Comparison of ENCODE assay signal across 9 cellular contexts in the genomic region with DNA sequence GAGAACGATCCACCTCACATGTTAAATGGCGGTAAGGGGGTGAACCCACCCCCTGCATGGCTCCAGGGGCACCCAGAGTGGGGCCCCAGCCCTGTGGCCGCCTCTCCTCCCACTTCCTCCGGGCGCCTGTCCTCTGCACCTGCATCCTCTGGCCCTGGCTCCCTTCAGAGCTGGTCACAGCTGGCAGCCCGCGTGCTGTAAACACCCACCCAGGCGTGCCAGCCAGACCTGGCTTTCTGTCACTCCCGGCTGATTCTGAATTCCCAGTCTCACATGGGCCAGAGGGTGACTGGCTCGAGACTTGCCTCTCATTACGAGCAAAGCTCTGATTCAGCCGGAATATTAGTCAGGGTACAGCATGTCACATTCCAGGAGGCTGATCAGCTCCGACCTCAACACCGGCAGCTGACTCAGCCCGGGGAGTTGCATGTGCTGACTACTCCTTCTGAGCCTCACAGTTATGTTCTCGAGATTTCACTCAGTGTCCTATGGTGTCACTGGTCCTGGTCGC.
DNase-seq lines count a peak whose midpoint lies in the region; ATAC-seq and TF ChIP-seq lines count a peak whose summit lies in the region.
"Had no signal": no experiment of that assay in that cellular context is flagged by ENCODE, and none has a peak within 500 bp of the region (broad histone marks: within the 10 kb centered on the region; RNA-seq: fewer than 3 reads in every experiment).

No MANE protein-coding gene starts in this region.

- no peaks in the 10 kb centered on the region for H3F3A ChIP-seq in Loucy (ENCODE audit: low read depth)

- H3K9me3 Mint-ChIP-seq in activated naive CD8-positive, alpha-beta T cell treated with anti-CD3 and anti-CD28 coated beads for 36 hours = peaks cover 27% of the 10 kb centered on the region

- H3K27ac ChIP-seq in left ventricle myocardium inferior (replicated peaks) (peak overlapping the region; percentile 85), sigmoid colon (peak overlapping the region in 3 of 4 donors; percentile 49 to 82 (median 72))
- H3K27ac ChIP-seq: VCaP had no signal

- H3K4me3 Mint-ChIP-seq in activated naive CD8-positive, alpha-beta T cell treated with anti-CD3 and anti-CD28 coated beads for 36 hours = no peak overlapping the region

- 43 to 53% methylated on average over 17 of the region's 17 CpGs for WGBS in sigmoid colon, 2 donors

- H3K4me3 ChIP-seq in GM06990 (replicated peaks; ENCODE audit: low read depth, low read length) (no peak overlapping the region), Loucy (ENCODE audit: low read length, poor library complexity, severe bottlenecking) (no peak overlapping the region), left ventricle myocardium inferior (no peak overlapping the region), sigmoid colon (no peak overlapping the region)

- H3K9ac ChIP-seq in Loucy (ENCODE audit: low read depth, low read length, poor library complexity, severe bottlenecking) = no peak overlapping the region

- H4K20me1 ChIP-seq in Loucy (ENCODE audit: insufficient read depth, low read length, poor library complexity, severe bottlenecking) = no peaks in the 10 kb centered on the region

- H3K27me3 ChIP-seq in GM06990 (replicated peaks; ENCODE audit: control insufficient read depth, insufficient read depth, low read length) (no peaks in the 10 kb centered on the region), Loucy (ENCODE audit: insufficient read depth, low read length, poor library complexity, severe bottlenecking) (no peaks in the 10 kb centered on the region), left ventricle myocardium inferior (ENCODE audit: low read depth) (no peaks in the 10 kb centered on the region), sigmoid colon (no peaks in the 10 kb centered on the region)

- H3K27ac Mint-ChIP-seq in activated naive CD8-positive, alpha-beta T cell treated with anti-CD3 and anti-CD28 coated beads for 36 hours = peak overlapping the region; percentile 70

- DNase-seq in GM06990 (ENCODE audit: extremely low read depth, insufficient read length) (peak; percentile 72), left ventricle myocardium inferior (peak; percentile 77), sigmoid colon (peak; percentile 84), middle frontal gyrus (ENCODE audit: extremely low spot score, low spot score) (no peak)
- DNase-seq in activated naive CD8-positive, alpha-beta T cell treated with anti-CD3 and anti-CD28 coated beads for 36 hours = no peak

- H3K79me2 ChIP-seq in Loucy (ENCODE audit: insufficient read depth, low read length) = no peaks in the 10 kb centered on the region

- peak overlapping the region; percentile 23 for H3K4me2 ChIP-seq in Loucy (ENCODE audit: low read depth, low read length, poor library complexity, severe bottlenecking)

- TF ChIP-seq CTCF in GM06990 (IDR thresholded peaks at IDR 0.05; ENCODE audit: insufficient read depth, low read length, poor library complexity, severe bottlenecking) (no peak), Loucy (conservative IDR thresholded peaks at IDR 0.05; ENCODE audit: low read length) (no peak), left ventricle myocardium inferior (IDR thresholded peaks at IDR 0.05; ENCODE audit: borderline replicate concordance) (no peak), sigmoid colon (IDR thresholded peaks at IDR 0.05) (no peak)

- no peaks in the 10 kb centered on the region for H3K9me2 ChIP-seq in Loucy (replicated peaks; ENCODE audit: low read depth, low read length)

- TF ChIP-seq EP300 in sigmoid colon (IDR thresholded peaks at IDR 0.05) = peak in 2 of 4 donors; percentile 61 to 95

- H2AFZ ChIP-seq in Loucy (ENCODE audit: low read length) = no peak overlapping the region

- H3K27me3 Mint-ChIP-seq in activated naive CD8-positive, alpha-beta T cell treated with anti-CD3 and anti-CD28 coated beads for 36 hours = no peaks in the 10 kb centered on the region

- H3K36me3 ChIP-seq in GM06990 (ENCODE audit: control insufficient read depth, insufficient read depth, low read length) = no peaks in the 10 kb centered on the region; the same call in 1 of the 2 replicates
- H3K36me3 ChIP-seq in Loucy (ENCODE audit: insufficient read depth, low read length) = no peaks in the 10 kb centered on the region
- no peaks in the 10 kb centered on the region for H3K36me3 ChIP-seq in left ventricle myocardium inferior
- no peaks in the 10 kb centered on the region for H3K36me3 ChIP-seq in sigmoid colon

- H3K9me3 ChIP-seq in Loucy (ENCODE audit: insufficient read depth, low read depth, low read length) = peaks cover 7% of the 10 kb centered on the region; the same call in 1 of the 2 replicates
- peaks cover 16% of the 10 kb centered on the region for H3K9me3 ChIP-seq in left ventricle myocardium inferior (replicated peaks)
- no peaks in the 10 kb centered on the region for H3K9me3 ChIP-seq in sigmoid colon

- H3K36me3 Mint-ChIP-seq in activated naive CD8-positive, alpha-beta T cell treated with anti-CD3 and anti-CD28 coated beads for 36 hours = peaks cover 5% of the 10 kb centered on the region

- ATAC-seq in HG03457 (IDR thresholded peaks at IDR 0.05; ENCODE audit: unreplicated experiment) = no peak
- no peak for ATAC-seq in GM18873 (IDR thresholded peaks at IDR 0.05; ENCODE audit: low FRiP score, unreplicated experiment)

- peaks cover 20% of the 10 kb centered on the region for H3K4me1 Mint-ChIP-seq in activated naive CD8-positive, alpha-beta T cell treated with anti-CD3 and anti-CD28 coated beads for 36 hours

- H3K4me1 ChIP-seq in Loucy (ENCODE audit: insufficient read depth, low read length, poor library complexity, severe bottlenecking) (peaks cover 28% of the 10 kb centered on the region), left ventricle myocardium inferior (peaks cover 37% of the 10 kb centered on the region), sigmoid colon (peaks cover 0 to 14% (median 3%) of the 10 kb centered on the region in 4 donors)

- no peak for TF ChIP-seq POLR2A in sigmoid colon (IDR thresholded peaks at IDR 0.05)

- intact Hi-C loops in left ventricle myocardium inferior (cut with micrococcal nuclease) = no loop called here
- intact Hi-C loops in sigmoid colon (cut with DNase I) = no loop called here

Comparison
In these comparisons a context has a peak if more than half of its experiments do, and no peak if none do; other contexts are left out.
1. DNase-seq: peak in GM06990 (single experiment), left ventricle myocardium inferior (single experiment) and sigmoid colon (single experiment); none in activated naive CD8-positive, alpha-beta T cell treated with anti-CD3 and anti-CD28 coated beads for 36 hours (single experiment) and middle frontal gyrus (single experiment).